Comparison of ENCODE assay signal across 1 cellular context in the genomic region with DNA sequence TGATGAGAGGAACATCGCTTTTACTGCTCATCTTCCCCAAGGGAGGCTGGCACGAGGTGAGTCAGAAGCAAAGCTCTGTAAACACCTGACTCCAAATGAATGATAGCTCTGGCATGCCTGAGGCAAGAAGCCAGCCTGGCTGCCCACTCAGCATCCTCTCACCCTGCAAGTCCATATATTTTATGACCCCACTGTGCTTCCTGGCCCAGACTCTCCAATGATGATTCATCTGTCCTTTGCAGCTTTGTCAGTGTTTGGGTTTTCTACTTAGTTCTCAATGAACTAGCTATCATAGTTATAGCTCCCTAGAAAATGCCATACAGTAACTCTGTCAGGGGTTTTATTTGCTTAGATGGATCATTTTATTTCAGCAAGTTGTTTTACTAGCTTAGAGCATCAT.
TF ChIP-seq lines count a peak whose summit lies in the region.

No MANE protein-coding gene starts in this region.

TF ChIP-seq in WTC11, 78 proteins besides CTCF, POLR2A, EP300 and RAD21 (continued from another document):
- TF ChIP-seq, protein P1, sequence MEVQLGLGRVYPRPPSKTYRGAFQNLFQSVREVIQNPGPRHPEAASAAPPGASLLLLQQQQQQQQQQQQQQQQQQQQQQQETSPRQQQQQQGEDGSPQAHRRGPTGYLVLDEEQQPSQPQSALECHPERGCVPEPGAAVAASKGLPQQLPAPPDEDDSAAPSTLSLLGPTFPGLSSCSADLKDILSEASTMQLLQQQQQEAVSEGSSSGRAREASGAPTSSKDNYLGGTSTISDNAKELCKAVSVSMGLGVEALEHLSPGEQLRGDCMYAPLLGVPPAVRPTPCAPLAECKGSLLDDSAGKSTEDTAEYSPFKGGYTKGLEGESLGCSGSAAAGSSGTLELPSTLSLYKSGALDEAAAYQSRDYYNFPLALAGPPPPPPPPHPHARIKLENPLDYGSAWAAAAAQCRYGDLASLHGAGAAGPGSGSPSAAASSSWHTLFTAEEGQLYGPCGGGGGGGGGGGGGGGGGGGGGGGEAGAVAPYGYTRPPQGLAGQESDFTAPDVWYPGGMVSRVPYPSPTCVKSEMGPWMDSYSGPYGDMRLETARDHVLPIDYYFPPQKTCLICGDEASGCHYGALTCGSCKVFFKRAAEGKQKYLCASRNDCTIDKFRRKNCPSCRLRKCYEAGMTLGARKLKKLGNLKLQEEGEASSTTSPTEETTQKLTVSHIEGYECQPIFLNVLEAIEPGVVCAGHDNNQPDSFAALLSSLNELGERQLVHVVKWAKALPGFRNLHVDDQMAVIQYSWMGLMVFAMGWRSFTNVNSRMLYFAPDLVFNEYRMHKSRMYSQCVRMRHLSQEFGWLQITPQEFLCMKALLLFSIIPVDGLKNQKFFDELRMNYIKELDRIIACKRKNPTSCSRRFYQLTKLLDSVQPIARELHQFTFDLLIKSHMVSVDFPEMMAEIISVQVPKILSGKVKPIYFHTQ (CRISPR knock-in tag; IDR thresholded peaks at IDR 0.05) = no peak
- TF ChIP-seq ZNF121 (CRISPR knock-in tag; IDR thresholded peaks at IDR 0.05) (no peak), ZNF416 (CRISPR knock-in tag; IDR thresholded peaks at IDR 0.05) (no peak), SMAD3 (CRISPR knock-in tag; IDR thresholded peaks at IDR 0.05; ENCODE audit: borderline replicate concordance) (no peak), SOX15 (CRISPR knock-in tag; IDR thresholded peaks at IDR 0.05) (no peak), NR1H2 (CRISPR knock-in tag; IDR thresholded peaks at IDR 0.05) (no peak), ZNF317 (CRISPR knock-in tag; IDR thresholded peaks at IDR 0.05; ENCODE audit: borderline replicate concordance, low read depth) (no peak), MYBL2 (CRISPR knock-in tag; IDR thresholded peaks at IDR 0.05) (no peak), TEAD1 (CRISPR knock-in tag; IDR thresholded peaks at IDR 0.05) (no peak)
- TF ChIP-seq, protein P2, sequence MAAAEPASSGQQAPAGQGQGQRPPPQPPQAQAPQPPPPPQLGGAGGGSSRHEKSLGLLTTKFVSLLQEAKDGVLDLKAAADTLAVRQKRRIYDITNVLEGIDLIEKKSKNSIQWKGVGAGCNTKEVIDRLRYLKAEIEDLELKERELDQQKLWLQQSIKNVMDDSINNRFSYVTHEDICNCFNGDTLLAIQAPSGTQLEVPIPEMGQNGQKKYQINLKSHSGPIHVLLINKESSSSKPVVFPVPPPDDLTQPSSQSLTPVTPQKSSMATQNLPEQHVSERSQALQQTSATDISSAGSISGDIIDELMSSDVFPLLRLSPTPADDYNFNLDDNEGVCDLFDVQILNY (CRISPR knock-in tag; IDR thresholded peaks at IDR 0.05) = no peak
